ENCODE assay signal across 35 cellular contexts in genomic region chr1:46080257-46080656, GRCh38.
"Had no signal": no experiment of that assay in that cellular context is flagged by ENCODE, and none has a peak within 500 bp of the region (broad histone marks: within the 10 kb centered on the region; RNA-seq: fewer than 3 reads in every experiment).

No MANE protein-coding gene starts in this region.

- H3K36me3 ChIP-seq: MG63 had no signal

- DNase-seq: Karpas-422, Kasumi-1, MG63, MM.1S, MV-4-11, NCI-H1048, NCI-H1092, NCI-H1092 treated with DMSO at 0.1 percent for 48 hours, NCI-H1105, NCI-H1105 treated with DMSO at 0.1 percent for 48 hours, NCI-H1417, NCI-H1417 treated with DMSO at 0.1 percent for 48 hours, NCI-H1436, NCI-H1436 treated with DMSO at 0.1 percent for 48 hours, NCI-H146, NCI-H1694, NCI-H1694 treated with DMSO at 0.1 percent for 48 hours, NCI-H187, NCI-H187 treated with DMSO at 0.1 percent for 48 hours, NCI-H1930, NCI-H2029, NCI-H2029 treated with DMSO at 0.1 percent for 48 hours, NCI-H2081, NCI-H2081 treated with DMSO at 0.1 percent for 48 hours, NCI-H2107, NCI-H2171, NCI-H2171 treated with DMSO at 0.1 percent for 48 hours, NCI-H2227 treated with DMSO at 0.1 percent for 48 hours, NCI-H226, NCI-H345, NCI-H446, NCI-H446 treated with DMSO at 0.1 percent for 48 hours, NCI-H510A treated with DMSO at 0.1 percent for 48 hours, NCI-H524, NCI-H524 treated with DMSO at 0.1 percent for 48 hours had no signal

- H3K4me3 ChIP-seq: MG63 had no signal
